8 cellular contexts compared by ENCODE assay signal in genomic region chr3:141738636-141739363, GRCh38. TPM values are rescaled to one million over a fixed set of nuclear protein-coding genes. Genes with fewer than 3 reads are reported as not detected.
DNase-seq lines count a peak whose midpoint lies in the region; ATAC-seq and TF ChIP-seq lines count a peak whose summit lies in the region.

No MANE protein-coding gene starts in this region.

- no peak for TF ChIP-seq CTCF in AG09309 (IDR thresholded peaks at IDR 0.05; ENCODE audit: control insufficient read depth, insufficient read depth, low read depth, low read length, missing control alignments)
- TF ChIP-seq CTCF in left ventricle myocardium inferior (IDR thresholded peaks at IDR 0.05; ENCODE audit: borderline replicate concordance): no peak

- H3K4me3 ChIP-seq in AG09309 (ENCODE audit: control insufficient read depth, low read depth, low read length): peak overlapping the region; percentile 57
- peak overlapping the region; percentile 93 for H3K4me3 ChIP-seq in left ventricle myocardium inferior

- intact Hi-C loops in left ventricle myocardium inferior (cut with micrococcal nuclease): loop anchor here (10.0 kb wide), 1 partner anchor 136 kb away; the partner anchor contains the start of gene ATP1B3

- peak; percentile 21 for ATAC-seq in GM18502 (IDR thresholded peaks at IDR 0.05; ENCODE audit: poor library complexity, unreplicated experiment)
- peak; percentile 11 for ATAC-seq in HG03108 (IDR thresholded peaks at IDR 0.05; ENCODE audit: unreplicated experiment)
- peak; percentile 12 for ATAC-seq in activated naive CD8-positive, alpha-beta T cell treated with anti-CD3 and anti-CD28 coated beads, Interleukin-2, amount 10 ng/mL, durations not matched to agents 7 days and 5 days (ENCODE audit: low read depth)

- H3K4me1 ChIP-seq in left ventricle myocardium inferior: peaks cover 57% of the 10 kb centered on the region

- no peaks in the 10 kb centered on the region for H3K9me3 Mint-ChIP-seq in activated naive CD8-positive, alpha-beta T cell treated with anti-CD3 and anti-CD28 coated beads, Interleukin-2, amount 10 ng/mL, durations not matched to agents 7 days and 5 days

- H3K27me3 Mint-ChIP-seq in activated naive CD8-positive, alpha-beta T cell treated with anti-CD3 and anti-CD28 coated beads, Interleukin-2, amount 10 ng/mL, durations not matched to agents 7 days and 5 days: no peaks in the 10 kb centered on the region

- H3K4me3 Mint-ChIP-seq in activated naive CD8-positive, alpha-beta T cell treated with anti-CD3 and anti-CD28 coated beads, Interleukin-2, amount 10 ng/mL, durations not matched to agents 7 days and 5 days: peak overlapping the region; percentile 99

- DNase-seq in AG09309 (ENCODE audit: low read depth): no peak
- DNase-seq in NCI-H82 (lab: John Stamatoyannopoulos, UW): peak; percentile 79
- no peak for DNase-seq in activated naive CD8-positive, alpha-beta T cell treated with anti-CD3 and anti-CD28 coated beads, Interleukin-2, amount 10 ng/mL, durations not matched to agents 7 days and 5 days
- no peak for DNase-seq in left ventricle myocardium inferior
- peak; percentile 45 for DNase-seq in renal cortical epithelial cell (ENCODE audit: low read depth)
- no peak for DNase-seq in activated effector memory CD4-positive, alpha-beta T cell treated with anti-CD3 and anti-CD28 coated beads, Interleukin-2, amount 50 U/mL, for 16 hours

- H3K4me1 Mint-ChIP-seq in activated naive CD8-positive, alpha-beta T cell treated with anti-CD3 and anti-CD28 coated beads, Interleukin-2, amount 10 ng/mL, durations not matched to agents 7 days and 5 days: peaks cover 31% of the 10 kb centered on the region

- peaks cover 11% of the 10 kb centered on the region for H3K36me3 Mint-ChIP-seq in activated naive CD8-positive, alpha-beta T cell treated with anti-CD3 and anti-CD28 coated beads, Interleukin-2, amount 10 ng/mL, durations not matched to agents 7 days and 5 days

- peak overlapping the region; percentile 99 for H3K27ac Mint-ChIP-seq in activated naive CD8-positive, alpha-beta T cell treated with anti-CD3 and anti-CD28 coated beads, Interleukin-2, amount 10 ng/mL, durations not matched to agents 7 days and 5 days

- POLR2A ChIA-PET in activated naive CD8-positive, alpha-beta T cell treated with anti-CD3 and anti-CD28 coated beads, Interleukin-2, amount 10 ng/mL, durations not matched to agents 7 days and 5 days (lab: Charles Lee): interaction anchor here (0.7 to 3.1 kb wide), 8 partner anchors 58 to 1325 kb away, joined by 3 to 42 read pairs (median 4); partner anchors contain the start of genes ATP1B3 and U2SURP

- H3K9me3 ChIP-seq in left ventricle myocardium inferior (replicated peaks): no peaks in the 10 kb centered on the region

- no peaks in the 10 kb centered on the region for H3K27me3 ChIP-seq in left ventricle myocardium inferior (ENCODE audit: low read depth)

- peak overlapping the region; percentile 96 for H3K27ac ChIP-seq in left ventricle myocardium inferior (replicated peaks)

- H3K36me3 ChIP-seq in left ventricle myocardium inferior: no peaks in the 10 kb centered on the region

RNA-seq across cellular contexts. Expression of gene RNF7, which starts 0.7 kb away (rescaled TPM):
- 10 to 100 TPM; 52.5 to 53.9 TPM for total RNA-seq in activated naive CD8-positive, alpha-beta T cell treated with anti-CD3 and anti-CD28 coated beads, Interleukin-2, amount 10 ng/mL, durations not matched to agents 7 days and 5 days
- total RNA-seq in left ventricle myocardium inferior: 89.6 TPM
- total RNA-seq in renal cortical epithelial cell: 46.9 and 66.0 TPM in 2 replicates

RNA-seq across cellular contexts. Expression of gene GRK7, which starts 24.4 kb away (rescaled TPM):
- not detected for total RNA-seq in activated naive CD8-positive, alpha-beta T cell treated with anti-CD3 and anti-CD28 coated beads, Interleukin-2, amount 10 ng/mL, durations not matched to agents 7 days and 5 days
- total RNA-seq in left ventricle myocardium inferior (not detected), renal cortical epithelial cell (0.05 TPM in 1 of 2 replicates, not detected in the other)

Comparison
In these comparisons a context has a peak if more than half of its experiments do, and no peak if none do; other contexts are left out.
1. DNase-seq: peak in NCI-H82 (single experiment) and renal cortical epithelial cell (single experiment); none in AG09309 (single experiment), activated naive CD8-positive, alpha-beta T cell treated with anti-CD3 and anti-CD28 coated beads, Interleukin-2, amount 10 ng/mL, durations not matched to agents 7 days and 5 days (single experiment), left ventricle myocardium inferior (single experiment) and activated effector memory CD4-positive, alpha-beta T cell treated with anti-CD3 and anti-CD28 coated beads, Interleukin-2, amount 50 U/mL, for 16 hours (single experiment).
2. Peak in every context shown above with its lines, with median percentiles within 50 percentile points of each other: ATAC-seq.